8 cellular contexts compared by ENCODE assay signal in the genomic region with DNA sequence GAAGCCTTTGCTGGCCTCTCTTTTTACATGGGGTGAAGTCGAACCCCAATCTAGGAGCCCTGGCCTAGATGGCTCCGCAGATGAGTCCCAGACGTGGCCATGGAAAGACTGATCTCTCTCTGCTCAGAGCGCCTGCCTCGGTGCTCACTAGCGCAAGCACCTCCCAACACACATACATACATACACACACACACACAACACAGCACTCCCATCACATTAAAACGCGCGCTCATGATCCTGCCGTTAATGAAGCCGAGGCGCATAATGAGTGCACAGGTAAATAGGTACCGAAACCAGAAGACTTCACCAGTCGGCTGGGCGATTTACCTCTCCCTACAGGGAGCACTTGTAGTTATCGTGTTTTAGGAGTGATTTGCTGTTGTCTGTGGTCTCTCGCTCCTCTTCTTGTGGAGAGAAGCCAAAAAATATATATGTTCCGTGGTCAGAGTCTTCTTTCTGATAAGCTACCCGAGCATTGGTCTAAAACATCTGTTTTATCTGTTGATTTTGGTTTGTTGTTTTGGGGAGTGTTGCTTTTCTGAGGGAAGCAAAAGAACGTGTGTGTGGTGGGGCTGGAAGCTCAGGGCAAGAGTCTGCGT.
DNase-seq lines count a peak whose midpoint lies in the region; ATAC-seq and TF ChIP-seq lines count a peak whose summit lies in the region.

No MANE protein-coding gene starts in this region.

- ATAC-seq in GM21390 (IDR thresholded peaks at IDR 0.05; ENCODE audit: unreplicated experiment) (peak; percentile 22), IMR-90 (ENCODE audit: low read depth) (no peak), left lung (peak; percentile 51)
- peak; percentile 35 for ATAC-seq in activated naive CD8-positive, alpha-beta T cell treated with anti-CD3 and anti-CD28 coated beads, Interleukin-2, amount 50 U/mL, for 24 hours

- peaks cover 78% of the 10 kb centered on the region for H3K27me3 ChIP-seq in IMR-90 (ENCODE audit: control insufficient read depth, insufficient read depth, low read length)
- peaks cover 97 to 100% of the 10 kb centered on the region in 2 donors for H3K27me3 ChIP-seq in left lung
- H3K27me3 ChIP-seq in thymus (ENCODE audit: control insufficient read depth, insufficient read depth), result peaks cover 81% of the 10 kb centered on the region

- no peak overlapping the region for H4K91ac ChIP-seq in IMR-90 (ENCODE audit: insufficient read depth, low read depth, low read length)

- no peak overlapping the region for H2BK5ac ChIP-seq in IMR-90 (ENCODE audit: low read depth, low read length, poor library complexity, severe bottlenecking)

- DNase-seq in DMS79 (lab: John Stamatoyannopoulos, UW), result peak; percentile 8
- no peak for DNase-seq in IMR-90
- DNase-seq in activated naive CD8-positive, alpha-beta T cell treated with anti-CD3 and anti-CD28 coated beads, Interleukin-2, amount 50 U/mL, for 24 hours, result no peak
- DNase-seq in left lung, result no peak
- no peak for DNase-seq in midbrain (lab: John Stamatoyannopoulos, UW)
- DNase-seq in Ammon's horn (ENCODE audit: low spot score), result no peak

- H3K18ac ChIP-seq in IMR-90 (ENCODE audit: low read depth, low read length), result no peak overlapping the region

- peaks cover 7% of the 10 kb centered on the region for H3K36me3 Mint-ChIP-seq in activated naive CD8-positive, alpha-beta T cell treated with anti-CD3 and anti-CD28 coated beads, Interleukin-2, amount 50 U/mL, for 24 hours (ENCODE audit: low read depth)

- no peak overlapping the region for H3K56ac ChIP-seq in IMR-90 (ENCODE audit: extremely low read depth, insufficient read depth, low read length)

- TF ChIP-seq RAD21 in IMR-90 (IDR thresholded peaks at IDR 0.05; ENCODE audit: low read length), result no peak

- WGBS in IMR-90 (ENCODE audit: extremely low coverage in 2 of 2, insufficient read length in 1 of 2), 2 experiments, result 20% methylated on average over 1 of the region's 21 CpGs; no CpG with 5 or more reads in 1 of the 2 experiments
- 5% methylated on average over 21 of the region's 21 CpGs for WGBS in thymus

- H3K4me1 ChIP-seq in IMR-90 (ENCODE audit: control insufficient read depth, insufficient read depth, low read length) (no peaks in the 10 kb centered on the region; the same call in 1 of the 2 replicates), left lung (peaks cover 5 to 25% of the 10 kb centered on the region in 2 donors), thymus (ENCODE audit: control insufficient read depth, insufficient read depth, low read length) (peaks cover 1% of the 10 kb centered on the region)

- BruUV-seq in IMR-90 (replicated peaks; lab: Mats Ljungman, UMichigan), result no TSS peak

- intact Hi-C loops in IMR-90 (cut with micrococcal nuclease), result no loop called here
- intact Hi-C loops in left lung (cut with DNase I), result no loop called here

- H2AFZ ChIP-seq in IMR-90 (replicated peaks; ENCODE audit: low read length, poor library complexity), result peak overlapping the region; percentile 81

- no peak overlapping the region for H2AK9ac ChIP-seq in IMR-90 (replicated peaks; ENCODE audit: low read depth, low read length, poor library complexity)

- peaks cover 80% of the 10 kb centered on the region for H3K27me3 Mint-ChIP-seq in activated naive CD8-positive, alpha-beta T cell treated with anti-CD3 and anti-CD28 coated beads, Interleukin-2, amount 50 U/mL, for 24 hours

- no peak overlapping the region for H2BK120ac ChIP-seq in IMR-90 (ENCODE audit: low read depth, low read length)

- H3K4me3 ChIP-seq in IMR-90 (ENCODE audit: insufficient read depth, low read depth, low read length) (no peak overlapping the region), left lung (peak overlapping the region; percentile 1 to 32), thymus (ENCODE audit: low read length) (peak overlapping the region; percentile 24)

- H4K20me1 ChIP-seq in IMR-90 (ENCODE audit: insufficient read depth, low read length), result no peaks in the 10 kb centered on the region

- H3K9me3 ChIP-seq in IMR-90 (ENCODE audit: control insufficient read depth, insufficient read depth, low read length), result peaks cover 9% of the 10 kb centered on the region; the same call in 1 of the 2 replicates
- no peaks in the 10 kb centered on the region for H3K9me3 ChIP-seq in left lung
- no peaks in the 10 kb centered on the region for H3K9me3 ChIP-seq in thymus (ENCODE audit: control insufficient read depth)

- H3K27ac ChIP-seq in IMR-90 (ENCODE audit: insufficient read depth, low read length) (no peak overlapping the region), left lung (no peak overlapping the region), thymus (ENCODE audit: low read depth) (no peak overlapping the region)

- no peak overlapping the region for H3K23ac ChIP-seq in IMR-90 (ENCODE audit: low read depth, low read length)

- H3K4me2 ChIP-seq in IMR-90 (ENCODE audit: low read depth, low read length), result no peak overlapping the region; the same call in 1 of the 2 replicates

- no peak overlapping the region for H2BK20ac ChIP-seq in IMR-90 (ENCODE audit: low read depth, low read length)

- POLR2A ChIA-PET in IMR-90 (lab: Charles Lee; ENCODE audit: unreplicated experiment), result interaction anchor here (0.6 kb wide), 1 partner anchor 9 kb away, joined by 4 read pairs; no protein-coding TSS in a partner anchor

- no peak overlapping the region for H2BK15ac ChIP-seq in IMR-90 (ENCODE audit: low read depth, low read length)

- no peak overlapping the region for H4K5ac ChIP-seq in IMR-90 (ENCODE audit: low read depth, low read length)

- H3K36me3 ChIP-seq in IMR-90 (ENCODE audit: control insufficient read depth, insufficient read depth, low read length) (no peaks in the 10 kb centered on the region), left lung (no peaks in the 10 kb centered on the region), thymus (ENCODE audit: control insufficient read depth, insufficient read depth) (no peaks in the 10 kb centered on the region)

- dilution Hi-C loops in IMR-90 (cut with HindIII; ENCODE audit: low sequenced_read_pairs, unreplicated experiment), result no loop called here

- no peaks in the 10 kb centered on the region for H3K9me1 ChIP-seq in IMR-90 (ENCODE audit: insufficient read depth, low read length)

- peaks cover 26% of the 10 kb centered on the region for H3K4me1 Mint-ChIP-seq in activated naive CD8-positive, alpha-beta T cell treated with anti-CD3 and anti-CD28 coated beads, Interleukin-2, amount 50 U/mL, for 24 hours

- no peak overlapping the region for H3K4ac ChIP-seq in IMR-90 (ENCODE audit: low read depth, low read length)

- H3K4me3 Mint-ChIP-seq in activated naive CD8-positive, alpha-beta T cell treated with anti-CD3 and anti-CD28 coated beads, Interleukin-2, amount 50 U/mL, for 24 hours, result peak overlapping the region; percentile 75

- CTCF ChIA-PET in IMR-90 (lab: Yijun Ruan, JAX), result interaction anchor here (1.6 to 2.3 kb wide), 2 partner anchors 17 to 894 kb away, joined by 4 to 9 read pairs; no protein-coding TSS in a partner anchor

- TF ChIP-seq POLR2A in IMR-90 (IDR thresholded peaks at IDR 0.05; ENCODE audit: low read depth, low read length), result no peak

- H2AK5ac ChIP-seq in IMR-90 (ENCODE audit: low read depth, low read length), result no peak overlapping the region

- H3K79me1 ChIP-seq in IMR-90 (ENCODE audit: low read depth in 1 of 2, low read length in 2 of 2), result no peaks in the 10 kb centered on the region

- no peak overlapping the region for H4K8ac ChIP-seq in IMR-90 (ENCODE audit: low read depth in 2 of 2, low read length in 2 of 2)

- in situ Hi-C loops in IMR-90 (cut with MboI; ENCODE audit: low sequenced_read_pairs), result no loop called here

- H3K14ac ChIP-seq in IMR-90 (replicated peaks; ENCODE audit: low read depth, low read length), result no peak overlapping the region

- peak overlapping the region; percentile 72 for H3K27ac Mint-ChIP-seq in activated naive CD8-positive, alpha-beta T cell treated with anti-CD3 and anti-CD28 coated beads, Interleukin-2, amount 50 U/mL, for 24 hours

- peaks cover 3% of the 10 kb centered on the region for H3K9me3 Mint-ChIP-seq in activated naive CD8-positive, alpha-beta T cell treated with anti-CD3 and anti-CD28 coated beads, Interleukin-2, amount 50 U/mL, for 24 hours

- no peak for TF ChIP-seq CTCF in IMR-90 (conservative IDR thresholded peaks at IDR 0.05; ENCODE audit: low read depth, low read length)
- TF ChIP-seq CTCF in left lung (IDR thresholded peaks at IDR 0.05), result no peak

- H3K9ac ChIP-seq in IMR-90 (ENCODE audit: low read depth, low read length), result no peak overlapping the region

TF ChIP-seq in IMR-90, 13 proteins besides CTCF, POLR2A, EP300 and RAD21:
- TF ChIP-seq CHD1 (IDR thresholded peaks at IDR 0.05; ENCODE audit: low read depth, low read length) (no peak), MAZ (IDR thresholded peaks at IDR 0.05; ENCODE audit: borderline replicate concordance, low read depth, low read length) (no peak), SMC3 (IDR thresholded peaks at IDR 0.05; ENCODE audit: low read depth, low read length) (no peak), NFE2L2 (IDR thresholded peaks at IDR 0.05; ENCODE audit: low read depth, low read length) (no peak), BHLHE40 (IDR thresholded peaks at IDR 0.05; ENCODE audit: low read depth, low read length) (no peak), MAFK (IDR thresholded peaks at IDR 0.05; ENCODE audit: low read depth, low read length) (no peak), MXI1 (IDR thresholded peaks at IDR 0.05; ENCODE audit: borderline replicate concordance, low read depth, low read length) (no peak)
- TF ChIP-seq, protein P1, sequence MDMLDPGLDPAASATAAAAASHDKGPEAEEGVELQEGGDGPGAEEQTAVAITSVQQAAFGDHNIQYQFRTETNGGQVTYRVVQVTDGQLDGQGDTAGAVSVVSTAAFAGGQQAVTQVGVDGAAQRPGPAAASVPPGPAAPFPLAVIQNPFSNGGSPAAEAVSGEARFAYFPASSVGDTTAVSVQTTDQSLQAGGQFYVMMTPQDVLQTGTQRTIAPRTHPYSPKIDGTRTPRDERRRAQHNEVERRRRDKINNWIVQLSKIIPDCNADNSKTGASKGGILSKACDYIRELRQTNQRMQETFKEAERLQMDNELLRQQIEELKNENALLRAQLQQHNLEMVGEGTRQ (IDR thresholded peaks at IDR 0.05; ENCODE audit: low read depth, low read length), result no peak
